ENCODE assay signal across 30 cellular contexts in genomic region chrX:1646009-1646408, GRCh38.
"Had no signal": no experiment of that assay in that cellular context is flagged by ENCODE, and none has a peak within 500 bp of the region (broad histone marks: within the 10 kb centered on the region; RNA-seq: fewer than 3 reads in every experiment).

No MANE protein-coding gene starts in this region.

- H3K36me3 ChIP-seq: adrenal gland, brain microvascular endothelial cell, breast epithelium had no signal

- ATAC-seq: activated CD8-positive, alpha-beta T cell treated with anti-CD3 and anti-CD28 coated beads for 36 hours; activated naive CD4-positive, alpha-beta T cell treated with anti-CD3 and anti-CD28 coated beads, Interleukin-2, amount 50 U/mL, for 72 hours; activated T-cell treated with anti-CD3 and anti-CD28 coated beads, Interleukin-2, amount 50 U/mL, for 4 hours; activated T-cell treated with anti-CD3 and anti-CD28 coated beads, Interleukin-2, amount 50 U/mL, for 72 hours; activated T-helper 17 cell treated with anti-CD3 and anti-CD28 coated beads, Interleukin-2, amount 50 U/mL, for 72 hours; body of pancreas had no signal

- H3K9me3 ChIP-seq: body of pancreas had no signal

- H3K27ac ChIP-seq: adrenal gland, body of pancreas, brain microvascular endothelial cell, breast epithelium, VCaP had no signal

- DNase-seq: activated B cell treated with CpG ODN at 0.5 μM for 24 hours; activated CD4-positive, alpha-beta memory T cell treated with anti-CD3 and anti-CD28 coated beads for 36 hours; activated CD4-positive, alpha-beta T cell treated with anti-CD3 and anti-CD28 coated beads for 4 hours; activated CD4-positive, alpha-beta T cell treated with anti-CD3 and anti-CD28 coated beads, Interleukin-2, amount 10 ng/mL, durations not matched to agents 24 days and 14 days; activated CD4-positive, alpha-beta T cell treated with anti-CD3 and anti-CD28 coated beads, Interleukin-2, amount 50 U/mL, for 1 hour; activated CD4-positive, alpha-beta T cell treated with anti-CD3 and anti-CD28 coated beads, Interleukin-2, amount 50 U/mL, for 4 hours; activated CD4-positive, CD25-positive, alpha-beta regulatory T cell treated with anti-CD3 and anti-CD28 coated beads, Interleukin-2, amount 50 U/mL, for 72 hours; activated CD8-positive, alpha-beta memory T cell treated with anti-CD3 and anti-CD28 coated beads, Interleukin-2, amount 50 U/mL, for 4 hours; activated CD8-positive, alpha-beta T cell treated with anti-CD3 and anti-CD28 coated beads for 36 hours; activated effector memory CD4-positive, alpha-beta T cell treated with anti-CD3 and anti-CD28 coated beads, Interleukin-2, amount 50 U/mL, for 16 hours; activated gamma-delta T cell treated with Interleukin-2 at 50 U/mL for 16 hours; activated naive CD4-positive, alpha-beta T cell; activated naive CD4-positive, alpha-beta T cell treated with anti-CD3 and anti-CD28 coated beads for 36 hours; activated naive CD4-positive, alpha-beta T cell treated with anti-CD3 and anti-CD28 coated beads, Interleukin-2, amount 50 U/mL, for 16 hours; activated naive CD8-positive, alpha-beta T cell treated with anti-CD3 and anti-CD28 coated beads for 36 hours; activated T-cell treated with anti-CD3 and anti-CD28 coated beads for 4 hours; activated T-cell treated with anti-CD3 and anti-CD28 coated beads, Interleukin-2, amount 50 U/mL, for 1 hour; activated T-cell treated with anti-CD3 and anti-CD28 coated beads, Interleukin-2, amount 50 U/mL, for 4 hours; activated T-cell treated with anti-CD3 and anti-CD28 coated beads, Interleukin-2, amount 50 U/mL, for 72 hours; adrenal gland; amniotic stem cell; body of pancreas; brain microvascular endothelial cell; central memory CD4-positive, alpha-beta T cell; T-helper 2 cell; T-helper 9 cell had no signal

- H3K4me3 ChIP-seq: adrenal gland, body of pancreas, breast epithelium had no signal

- H3K4me1 ChIP-seq: adrenal gland, body of pancreas, breast epithelium had no signal

- H3K27me3 ChIP-seq: adrenal gland, body of pancreas, brain microvascular endothelial cell, breast epithelium had no signal
